27 cellular contexts compared by ENCODE assay signal in the genomic region with DNA sequence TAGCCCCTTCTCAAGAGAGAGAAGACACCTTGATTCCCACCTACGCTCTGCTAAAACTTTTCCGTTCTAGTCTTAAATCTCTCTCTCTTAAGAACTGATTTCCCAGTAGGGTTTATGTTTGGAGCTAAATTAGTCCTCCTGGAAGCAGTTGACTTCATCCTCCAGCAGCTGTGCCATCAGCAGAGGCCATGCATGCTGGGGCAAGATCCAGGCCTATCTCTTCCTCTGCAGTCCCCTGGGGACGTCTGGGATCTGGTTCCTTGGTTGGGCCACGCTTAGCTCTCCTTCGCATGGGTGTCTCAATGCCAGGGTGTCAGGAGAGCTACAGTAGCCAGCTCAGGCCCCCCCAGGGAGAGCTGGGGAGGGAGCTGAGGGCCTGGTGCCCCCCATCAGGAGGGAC. TPM values are rescaled to one million over a fixed set of nuclear protein-coding genes. Genes with fewer than 3 reads are reported as not detected.
DNase-seq lines count a peak whose midpoint lies in the region; ATAC-seq and TF ChIP-seq lines count a peak whose summit lies in the region.
"Had no signal": no experiment of that assay in that cellular context is flagged by ENCODE, and none has a peak within 500 bp of the region (broad histone marks: within the 10 kb centered on the region; RNA-seq: fewer than 3 reads in every experiment).

No MANE protein-coding gene starts in this region.

- H3K27ac ChIP-seq in neuronal stem cell (replicated peaks; ENCODE audit: low read length), result no peak overlapping the region
- H3K27ac ChIP-seq: heart left ventricle, KMS-11, psoas muscle, upper lobe of right lung had no signal

- no peak overlapping the region for H3K4me2 ChIP-seq in neuronal stem cell (ENCODE audit: insufficient read depth, low read length, poor library complexity, severe bottlenecking)
- H3K4me2 ChIP-seq: KMS-11, SK-N-SH had no signal

- H2BK15ac ChIP-seq in neuronal stem cell (ENCODE audit: low read length), result no peak overlapping the region

- H2BK120ac ChIP-seq in neuronal stem cell (ENCODE audit: low read depth, low read length), result no peak overlapping the region

- H3K36me3 ChIP-seq in neuronal stem cell (replicated peaks in 1 of 2; ENCODE audit: control insufficient read depth in 2 of 2, insufficient read depth in 2 of 2, low read length in 2 of 2), result no peaks in the 10 kb centered on the region
- H3K36me3 ChIP-seq: upper lobe of right lung had no signal

- H2AFZ ChIP-seq in neuronal stem cell (ENCODE audit: low read length), result no peak overlapping the region

- H3K14ac ChIP-seq in neuronal stem cell (ENCODE audit: low read length), result no peak overlapping the region

- H3K27ac Mint-ChIP-seq in activated CD8-positive, alpha-beta T cell treated with anti-CD3 and anti-CD28 coated beads for 36 hours, result peak overlapping the region; percentile 72
- H3K27ac Mint-ChIP-seq in activated CD8-positive, alpha-beta T cell treated with anti-CD3 and anti-CD28 coated beads, Interleukin-2, amount 10 ng/mL, durations not matched to agents 7 days and 5 days, result no peak overlapping the region
- H3K27ac Mint-ChIP-seq in endothelial cell (ENCODE audit: unreplicated experiment), result no peak overlapping the region
- H3K27ac Mint-ChIP-seq: activated CD8-positive, alpha-beta memory T cell treated with anti-CD3 and anti-CD28 coated beads, Interleukin-2, amount 10 ng/mL, durations not matched to agents 7 days and 5 days; nephron progenitor cell had no signal

- no peak for DNase-seq in activated CD8-positive, alpha-beta T cell treated with anti-CD3 and anti-CD28 coated beads for 36 hours
- no peak for DNase-seq in activated CD8-positive, alpha-beta T cell treated with anti-CD3 and anti-CD28 coated beads, Interleukin-2, amount 10 ng/mL, durations not matched to agents 7 days and 5 days
- DNase-seq in NCI-H1694 (lab: John Stamatoyannopoulos, UW), result peak; percentile 25
- no peak for DNase-seq in endothelial cell (ENCODE audit: low spot score)
- no peak for DNase-seq in neuronal stem cell (ENCODE audit: low spot score)
- no peak for DNase-seq in AG08395 (ENCODE audit: low spot score)
- DNase-seq in NCI-H2107 treated with DMSO at 0.1 percent for 48 hours (lab: John Stamatoyannopoulos, UW; ENCODE audit: unreplicated experiment), result no peak
- DNase-seq in NCI-H748 (lab: John Stamatoyannopoulos, UW; ENCODE audit: unreplicated experiment), result no peak
- DNase-seq: activated CD4-positive, alpha-beta T cell treated with anti-CD3 and anti-CD28 coated beads for 48 hours; activated CD8-positive, alpha-beta memory T cell treated with anti-CD3 and anti-CD28 coated beads, Interleukin-2, amount 10 ng/mL, durations not matched to agents 7 days and 5 days; AML-193; Calu3; effector CD4-positive, alpha-beta T cell; erythroblast; GOT3; heart left ventricle; left colon; mesendoderm; NCI-H345; NCI-H774; nephron progenitor cell; psoas muscle; SK-N-SH; stimulated activated CD8-positive, alpha-beta memory T cell treated with anti-CD3 and anti-CD28 coated beads, Interleukin-4, amount 100 ng/mL, for 48 hours; upper lobe of right lung had no signal

- H2AK5ac ChIP-seq in neuronal stem cell (ENCODE audit: low read depth, low read length), result no peak overlapping the region

- no peak overlapping the region for H4K91ac ChIP-seq in neuronal stem cell (ENCODE audit: low read depth, low read length, poor library complexity)

- no peak overlapping the region for H3K4me3 Mint-ChIP-seq in activated CD8-positive, alpha-beta T cell treated with anti-CD3 and anti-CD28 coated beads for 36 hours
- no peak overlapping the region for H3K4me3 Mint-ChIP-seq in activated CD8-positive, alpha-beta T cell treated with anti-CD3 and anti-CD28 coated beads, Interleukin-2, amount 10 ng/mL, durations not matched to agents 7 days and 5 days
- H3K4me3 Mint-ChIP-seq in endothelial cell (ENCODE audit: unreplicated experiment), result peak overlapping the region; percentile 8
- H3K4me3 Mint-ChIP-seq: activated CD8-positive, alpha-beta memory T cell treated with anti-CD3 and anti-CD28 coated beads, Interleukin-2, amount 10 ng/mL, durations not matched to agents 7 days and 5 days; activated T-helper 1 cell treated with anti-CD3 and anti-CD28 coated beads, Interleukin-12 subunit alpha, Interleukin-12 subunit beta, Interleukin-2, Interleukin-4 antibody, amounts not matched to agents 30 ng/mL and 10 ng/mL and 1 ng/mL, durations not matched to agents 14 hours and 24 hours and 36 hours; nephron progenitor cell had no signal

- no CpG with 5 or more reads among the region's 5 CpGs for WGBS in neuronal stem cell (ENCODE audit: extremely low coverage in 2 of 2, insufficient read length in 2 of 2, insufficient replicate concordance in 1 of 2), 2 donors

- POLR2A ChIA-PET in activated CD8-positive, alpha-beta T cell treated with anti-CD3 and anti-CD28 coated beads for 36 hours (lab: Charles Lee), result interaction anchor here (1.2 to 2.5 kb wide), 2 partner anchors 10 to 53 kb away, joined by 3 to 10 read pairs; no protein-coding TSS in a partner anchor
- POLR2A ChIA-PET in activated CD8-positive, alpha-beta T cell treated with anti-CD3 and anti-CD28 coated beads, Interleukin-2, amount 10 ng/mL, durations not matched to agents 7 days and 5 days (lab: Charles Lee), result no interaction called here

- H3K79me1 ChIP-seq in neuronal stem cell (ENCODE audit: low read depth, low read length), result no peaks in the 10 kb centered on the region

- H3K4me3 ChIP-seq in neuronal stem cell (ENCODE audit: low read length in 2 of 2), result no peak overlapping the region
- H3K4me3 ChIP-seq: heart left ventricle, psoas muscle, upper lobe of right lung had no signal

- no peak overlapping the region for H4K8ac ChIP-seq in neuronal stem cell (ENCODE audit: low read depth, low read length)

- ATAC-seq in activated CD8-positive, alpha-beta T cell treated with anti-CD3 and anti-CD28 coated beads for 36 hours, result no peak
- ATAC-seq in activated CD8-positive, alpha-beta T cell treated with anti-CD3 and anti-CD28 coated beads, Interleukin-2, amount 10 ng/mL, durations not matched to agents 7 days and 5 days, result no peak
- ATAC-seq: activated CD8-positive, alpha-beta memory T cell treated with anti-CD3 and anti-CD28 coated beads, Interleukin-2, amount 10 ng/mL, durations not matched to agents 7 days and 5 days; heart left ventricle; left colon; upper lobe of right lung had no signal

- no peak overlapping the region for H2BK12ac ChIP-seq in neuronal stem cell (ENCODE audit: low read length)

- H3K27me3 ChIP-seq in neuronal stem cell (ENCODE audit: control insufficient read depth in 3 of 3, insufficient read depth in 3 of 3, low read depth in 1 of 3, low read length in 3 of 3), result no peaks in the 10 kb centered on the region
- H3K27me3 ChIP-seq: heart left ventricle, upper lobe of right lung had no signal

- H3K23ac ChIP-seq in neuronal stem cell (ENCODE audit: low read depth, low read length, poor library complexity), result no peak overlapping the region

- H2BK5ac ChIP-seq in neuronal stem cell (ENCODE audit: low read length), result no peak overlapping the region

- H3K9me3 ChIP-seq in neuronal stem cell (replicated peaks in 1 of 2; ENCODE audit: control insufficient read depth in 2 of 2, insufficient read depth in 1 of 2, low read depth in 1 of 2, low read length in 2 of 2), result no peaks in the 10 kb centered on the region
- H3K9me3 ChIP-seq: heart left ventricle, psoas muscle, SK-N-SH, upper lobe of right lung had no signal

- peaks cover 0 to 1% of the 10 kb centered on the region in 2 donors for H3K4me1 ChIP-seq in neuronal stem cell (ENCODE audit: control insufficient read depth in 2 of 2, insufficient read depth in 1 of 2, low read depth in 1 of 2, low read length in 2 of 2)

- H3K9me3 Mint-ChIP-seq in activated CD8-positive, alpha-beta T cell treated with anti-CD3 and anti-CD28 coated beads for 36 hours, result no peaks in the 10 kb centered on the region
- no peaks in the 10 kb centered on the region for H3K9me3 Mint-ChIP-seq in activated CD8-positive, alpha-beta T cell treated with anti-CD3 and anti-CD28 coated beads, Interleukin-2, amount 10 ng/mL, durations not matched to agents 7 days and 5 days (ENCODE audit: insufficient read depth)
- H3K9me3 Mint-ChIP-seq in endothelial cell (ENCODE audit: unreplicated experiment), result no peaks in the 10 kb centered on the region
- H3K9me3 Mint-ChIP-seq: activated T-helper 1 cell treated with anti-CD3 and anti-CD28 coated beads, Interleukin-12 subunit alpha, Interleukin-12 subunit beta, Interleukin-2, Interleukin-4 antibody, amounts not matched to agents 30 ng/mL and 10 ng/mL and 1 ng/mL, durations not matched to agents 14 hours and 24 hours and 36 hours; nephron progenitor cell had no signal

- CTCF ChIA-PET in activated CD8-positive, alpha-beta T cell treated with anti-CD3 and anti-CD28 coated beads for 36 hours (lab: Charles Lee), result interaction anchor here (0.9 to 1.4 kb wide), 4 partner anchors 22 to 280 kb away, joined by 3 to 5 read pairs (median 4); no protein-coding TSS in a partner anchor
- CTCF ChIA-PET in activated CD8-positive, alpha-beta T cell treated with anti-CD3 and anti-CD28 coated beads, Interleukin-2, amount 10 ng/mL, durations not matched to agents 7 days and 5 days (lab: Charles Lee), result interaction anchor here (1.4 kb wide), 1 partner anchor 255 kb away, joined by 3 read pairs; no protein-coding TSS in a partner anchor

- H3K4ac ChIP-seq in neuronal stem cell (ENCODE audit: low read length), result no peak overlapping the region

- TF ChIP-seq CTCF in activated CD8-positive, alpha-beta T cell treated with anti-CD3 and anti-CD28 coated beads for 36 hours (IDR thresholded peaks at IDR 0.05), result no peak
- TF ChIP-seq CTCF in endothelial cell (IDR thresholded peaks at IDR 0.05; ENCODE audit: unreplicated experiment), result no peak

- peak overlapping the region; percentile 55 for H3K18ac ChIP-seq in neuronal stem cell (ENCODE audit: low read length)

- H3K4me1 Mint-ChIP-seq in activated CD8-positive, alpha-beta T cell treated with anti-CD3 and anti-CD28 coated beads for 36 hours (ENCODE audit: low read depth), result peaks cover 63% of the 10 kb centered on the region
- H3K4me1 Mint-ChIP-seq in activated CD8-positive, alpha-beta T cell treated with anti-CD3 and anti-CD28 coated beads, Interleukin-2, amount 10 ng/mL, durations not matched to agents 7 days and 5 days (ENCODE audit: low read depth), result peaks cover 31% of the 10 kb centered on the region
- peaks cover 24% of the 10 kb centered on the region for H3K4me1 Mint-ChIP-seq in endothelial cell (ENCODE audit: unreplicated experiment)

- H3K36me3 Mint-ChIP-seq in activated CD8-positive, alpha-beta T cell treated with anti-CD3 and anti-CD28 coated beads for 36 hours (ENCODE audit: low read depth), result peaks cover 32% of the 10 kb centered on the region
- H3K36me3 Mint-ChIP-seq in activated CD8-positive, alpha-beta T cell treated with anti-CD3 and anti-CD28 coated beads, Interleukin-2, amount 10 ng/mL, durations not matched to agents 7 days and 5 days (ENCODE audit: low read depth), result peaks cover 8% of the 10 kb centered on the region
- H3K36me3 Mint-ChIP-seq in endothelial cell (ENCODE audit: low read depth, unreplicated experiment), result peaks cover 12% of the 10 kb centered on the region
- H3K36me3 Mint-ChIP-seq: activated CD8-positive, alpha-beta memory T cell treated with anti-CD3 and anti-CD28 coated beads, Interleukin-2, amount 10 ng/mL, durations not matched to agents 7 days and 5 days had no signal

- H3K27me3 Mint-ChIP-seq in activated CD8-positive, alpha-beta T cell treated with anti-CD3 and anti-CD28 coated beads for 36 hours, result no peaks in the 10 kb centered on the region
- H3K27me3 Mint-ChIP-seq in activated CD8-positive, alpha-beta T cell treated with anti-CD3 and anti-CD28 coated beads, Interleukin-2, amount 10 ng/mL, durations not matched to agents 7 days and 5 days (ENCODE audit: low read depth), result no peaks in the 10 kb centered on the region
- peaks cover 3% of the 10 kb centered on the region for H3K27me3 Mint-ChIP-seq in endothelial cell (ENCODE audit: unreplicated experiment)
- H3K27me3 Mint-ChIP-seq: activated CD8-positive, alpha-beta memory T cell treated with anti-CD3 and anti-CD28 coated beads, Interleukin-2, amount 10 ng/mL, durations not matched to agents 7 days and 5 days had no signal

- no peak overlapping the region for H3K9ac ChIP-seq in neuronal stem cell (ENCODE audit: low read depth, low read length, poor library complexity)
- H3K9ac ChIP-seq: KMS-11, SK-N-SH had no signal

- intact Hi-C loops in activated CD8-positive, alpha-beta T cell treated with anti-CD3 and anti-CD28 coated beads for 36 hours (cut with micrococcal nuclease), result no loop called here

RNA-seq across cellular contexts. Expression of a gene that starts 49.7 kb away (rescaled TPM):
- 100 to 1,000 TPM; 166 to 170 TPM for total RNA-seq in activated CD8-positive, alpha-beta T cell treated with anti-CD3 and anti-CD28 coated beads for 36 hours
- 10 to 100 TPM; 55.8 to 56.6 TPM for total RNA-seq in activated CD8-positive, alpha-beta T cell treated with anti-CD3 and anti-CD28 coated beads, Interleukin-2, amount 10 ng/mL, durations not matched to agents 7 days and 5 days
- total RNA-seq in endothelial cell (ENCODE audit: unreplicated experiment), result 34.6 TPM
- polyA plus RNA-seq in neuronal stem cell (2013, experiment 1 of 2), result 10.7 TPM
- 9.6 TPM for polyA plus RNA-seq in neuronal stem cell (2013, experiment 2 of 2)
